ENCODE assay signal across 9 cellular contexts in genomic region chr9:132546148-132547051, GRCh38. TPM values are rescaled to one million over a fixed set of nuclear protein-coding genes. Genes with fewer than 3 reads are reported as not detected.
DNase-seq lines count a peak whose midpoint lies in the region; ATAC-seq and TF ChIP-seq lines count a peak whose summit lies in the region.
"Had no signal": no experiment of that assay in that cellular context is flagged by ENCODE, and none has a peak within 500 bp of the region (broad histone marks: within the 10 kb centered on the region; RNA-seq: fewer than 3 reads in every experiment).

No MANE protein-coding gene starts in this region.

- no peak overlapping the region for H3K9ac ChIP-seq in GM23248
- no peak overlapping the region for H3K9ac ChIP-seq in fibroblast of lung (ENCODE audit: insufficient read depth, low read length)
- no peak overlapping the region for H3K9ac ChIP-seq in neuronal stem cell (ENCODE audit: low read depth, low read length, poor library complexity)

- peak overlapping the region; percentile 91 for H3K18ac ChIP-seq in neuronal stem cell (ENCODE audit: low read length)

- H2BK15ac ChIP-seq in neuronal stem cell (ENCODE audit: low read length) = peak overlapping the region; percentile 97

- DNase-seq in GM23248 = peak; percentile 31
- peak; percentile 47 for DNase-seq in NCI-H524 treated with DMSO at 0.1 percent for 48 hours (lab: John Stamatoyannopoulos, UW)
- peak; percentile 25 to 26 for DNase-seq in fibroblast of lung (ENCODE audit: low read depth in 2 of 2)
- peak; percentile 43 for DNase-seq in neuronal stem cell (ENCODE audit: low spot score)
- DNase-seq in NOMO-1 treated with dmso at 0.1 percent for 144 hours (lab: John Stamatoyannopoulos, UW; ENCODE audit: unreplicated experiment) = no peak
- DNase-seq in globus pallidus (ENCODE audit: low spot score) = no peak
- no peak for DNase-seq in omental fat pad (ENCODE audit: low spot score)

- peak overlapping the region; percentile 58 for H3K4ac ChIP-seq in neuronal stem cell (ENCODE audit: low read length)

- peak overlapping the region; percentile 51 for H3K14ac ChIP-seq in neuronal stem cell (ENCODE audit: low read length)

- no peak for ATAC-seq in GM18505 (IDR thresholded peaks at IDR 0.05; ENCODE audit: unreplicated experiment)
- no peak for ATAC-seq in omental fat pad (ENCODE audit: low FRiP score)

- in situ Hi-C loops in GM23248 (cut with MboI) = no loop called here

- peak overlapping the region; percentile 99 for H2BK12ac ChIP-seq in neuronal stem cell (ENCODE audit: low read length)

- H2AK5ac ChIP-seq in neuronal stem cell (ENCODE audit: low read depth, low read length) = peak overlapping the region; percentile 98

- no peak overlapping the region for H3K4me2 ChIP-seq in GM23248 (ENCODE audit: unreplicated experiment)
- no peak overlapping the region for H3K4me2 ChIP-seq in fibroblast of lung (ENCODE audit: extremely low read depth, insufficient read depth, low read length)
- H3K4me2 ChIP-seq in neuronal stem cell (ENCODE audit: insufficient read depth, low read length, poor library complexity, severe bottlenecking) = peak overlapping the region; percentile 61

- TF ChIP-seq CTCF in fibroblast of lung (conservative IDR thresholded peaks at IDR 0.05 in 1 of 2, IDR thresholded peaks at IDR 0.05 in 1 of 2; ENCODE audit: low read depth in 1 of 2, low read length in 2 of 2) (peak; percentile 26 to 33), omental fat pad (IDR thresholded peaks at IDR 0.05) (no peak)

- no peak overlapping the region for H3K4me3 ChIP-seq in GM23248
- peak overlapping the region in 1 of 4 experiments; percentile 13 for H3K4me3 ChIP-seq in fibroblast of lung (replicated peaks in 1 of 4; ENCODE audit: control extremely low read depth in 1 of 4, insufficient read depth in 1 of 4, low read depth in 3 of 4, low read length in 4 of 4)
- H3K4me3 ChIP-seq in neuronal stem cell (ENCODE audit: low read length in 2 of 2) = peak overlapping the region in 1 of 2 donors; percentile 37

- H4K20me1 ChIP-seq in GM23248 (ENCODE audit: insufficient read depth) (no peaks in the 10 kb centered on the region), fibroblast of lung (ENCODE audit: control insufficient read depth, extremely low read depth, insufficient read depth, low read length) (no peaks in the 10 kb centered on the region)

- no peaks in the 10 kb centered on the region for H3K9me2 ChIP-seq in GM23248 (ENCODE audit: insufficient read depth)

- peak overlapping the region; percentile 58 for H2BK5ac ChIP-seq in neuronal stem cell (ENCODE audit: low read length)

- H4K91ac ChIP-seq in neuronal stem cell (ENCODE audit: low read depth, low read length, poor library complexity) = no peak overlapping the region

- no peak overlapping the region for H4K8ac ChIP-seq in neuronal stem cell (ENCODE audit: low read depth, low read length)

- H3K27ac ChIP-seq in GM23248 = no peak overlapping the region
- no peak overlapping the region for H3K27ac ChIP-seq in fibroblast of lung (ENCODE audit: insufficient read depth, low read length)
- H3K27ac ChIP-seq in neuronal stem cell (replicated peaks; ENCODE audit: low read length) = peak overlapping the region; percentile 50

- H3K27me3 ChIP-seq in GM23248 (replicated peaks; ENCODE audit: insufficient read depth) (peaks cover 41% of the 10 kb centered on the region), fibroblast of lung (ENCODE audit: control insufficient read depth, insufficient read depth, low read length) (no peaks in the 10 kb centered on the region), neuronal stem cell (ENCODE audit: control insufficient read depth in 3 of 3, insufficient read depth in 3 of 3, low read depth in 1 of 3, low read length in 3 of 3) (peaks cover 0 to 26% (median 0%) of the 10 kb centered on the region in 3 experiments)

- H3K9me3 ChIP-seq in GM23248 (ENCODE audit: low read depth) = no peaks in the 10 kb centered on the region
- no peaks in the 10 kb centered on the region for H3K9me3 ChIP-seq in fibroblast of lung (ENCODE audit: control insufficient read depth, insufficient read depth, low read depth, low read length)
- no peaks in the 10 kb centered on the region for H3K9me3 ChIP-seq in neuronal stem cell (replicated peaks in 1 of 2; ENCODE audit: control insufficient read depth in 2 of 2, insufficient read depth in 1 of 2, low read depth in 1 of 2, low read length in 2 of 2)

- H3K79me1 ChIP-seq in neuronal stem cell (ENCODE audit: low read depth, low read length) = no peaks in the 10 kb centered on the region

- 1 to 3% methylated on average over 26 to 27 of the region's 27 CpGs for WGBS in GM23248 (ENCODE audit: low coverage in 1 of 2, low lambda C conversion rate in 2 of 2, missing lambda C conversion rate in 2 of 2), 2 experiments
- no CpG with 5 or more reads among the region's 27 CpGs for WGBS in neuronal stem cell (ENCODE audit: extremely low coverage in 2 of 2, insufficient read length in 2 of 2, insufficient replicate concordance in 1 of 2), 2 donors

- H2AFZ ChIP-seq in GM23248 (no peak overlapping the region), fibroblast of lung (ENCODE audit: low read length) (no peak overlapping the region), neuronal stem cell (ENCODE audit: low read length) (peak overlapping the region; percentile 87)

- H3K4me1 ChIP-seq in GM23248 (ENCODE audit: insufficient read depth) (no peaks in the 10 kb centered on the region), fibroblast of lung (ENCODE audit: control insufficient read depth, extremely low read depth, insufficient read depth, low read length) (peaks cover 2% of the 10 kb centered on the region), neuronal stem cell (ENCODE audit: control insufficient read depth in 2 of 2, insufficient read depth in 1 of 2, low read depth in 1 of 2, low read length in 2 of 2) (peaks cover 33% of the 10 kb centered on the region in 2 donors)

- H2BK120ac ChIP-seq in neuronal stem cell (ENCODE audit: low read depth, low read length) = peak overlapping the region; percentile 24

- no peaks in the 10 kb centered on the region for H3F3A ChIP-seq in GM23248 (ENCODE audit: insufficient read depth)

- no peak for TF ChIP-seq POLR2A in GM18505 (IDR thresholded peaks at IDR 0.05; ENCODE audit: borderline replicate concordance, extremely low read depth, insufficient read depth, insufficient read length)

- H3K79me2 ChIP-seq in GM23248 (ENCODE audit: insufficient read depth) = no peaks in the 10 kb centered on the region
- no peaks in the 10 kb centered on the region for H3K79me2 ChIP-seq in fibroblast of lung (ENCODE audit: control insufficient read depth, insufficient read depth, low read length)

- peak overlapping the region; percentile 67 for H3K23ac ChIP-seq in neuronal stem cell (ENCODE audit: low read depth, low read length, poor library complexity)

- H3K36me3 ChIP-seq in GM23248 (ENCODE audit: low read depth) = no peaks in the 10 kb centered on the region
- no peaks in the 10 kb centered on the region for H3K36me3 ChIP-seq in fibroblast of lung (ENCODE audit: control insufficient read depth, insufficient read depth, low read length)
- H3K36me3 ChIP-seq in neuronal stem cell (replicated peaks in 1 of 2; ENCODE audit: control insufficient read depth in 2 of 2, insufficient read depth in 2 of 2, low read length in 2 of 2) = no peaks in the 10 kb centered on the region

RNA-seq across cellular contexts. Expression of gene BARHL1, which starts 36.0 kb away (rescaled TPM):
- total RNA-seq in GM23248 (2014; rRNA removed; shearing (Covaris generic)) = not detected in 2 replicates
- polyA plus RNA-seq in GM23248 (2016; fragmentation: Nextera tagmentation; extraction: Ambion mirVana) = not detected in 2 replicates
- total RNA-seq in fibroblast of lung = not detected in 2 replicates
- not detected in 2 replicates for polyA plus RNA-seq in fibroblast of lung
- not detected in 2 replicates for polyA plus RNA-seq in fibroblast of lung (2012)
- not detected in 2 replicates for polyA minus RNA-seq in fibroblast of lung (ENCODE audit: low replicate concordance)
- 0.08 TPM for polyA plus RNA-seq in neuronal stem cell (2013, experiment 1 of 2)
- 0.10 TPM for polyA plus RNA-seq in neuronal stem cell (2013, experiment 2 of 2)
- total RNA-seq in omental fat pad = not detected
- total RNA-seq: T-helper 1 cell treated with Interleukin-12 subunit alpha and Interleukin-12 subunit beta and Interleukin-4 antibody, amounts not matched to agents 30 ng/mL and 1 ng/mL, for 36 hours had no signal

Comparison
In these comparisons a context has a peak if more than half of its experiments do, and no peak if none do; other contexts are left out.
1. DNase-seq: peak in GM23248 (single experiment), NCI-H524 treated with DMSO at 0.1 percent for 48 hours (single experiment), fibroblast of lung (2 of 2) and neuronal stem cell (single experiment); none in NOMO-1 treated with dmso at 0.1 percent for 144 hours (single experiment), globus pallidus (single experiment) and omental fat pad (single experiment).
2. CTCF ChIP-seq: peak in fibroblast of lung (2 of 2); none in omental fat pad (0 of 3).